Comparison of ENCODE assay signal across 1 cellular context in the genomic region with DNA sequence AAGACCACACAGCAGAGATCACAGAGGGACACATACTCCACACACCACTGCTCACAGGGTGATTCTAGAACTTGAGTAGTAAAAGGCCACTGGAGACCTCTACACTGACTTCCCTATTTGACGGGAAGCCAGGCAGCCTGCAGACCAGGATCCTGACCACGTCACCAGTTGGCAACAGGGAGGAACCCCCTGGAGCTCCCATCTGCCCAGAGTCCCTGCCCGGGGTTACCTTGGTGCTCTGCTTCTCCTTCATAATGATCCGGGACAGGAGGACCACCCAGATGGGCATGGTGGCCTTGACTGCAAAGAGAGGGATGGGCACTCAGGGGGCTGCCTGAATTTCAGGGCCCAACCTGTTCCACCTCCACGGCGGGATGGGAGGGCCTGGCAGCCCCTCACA.
TF ChIP-seq lines count a peak whose summit lies in the region.

No MANE protein-coding gene starts in this region.

TF ChIP-seq in neural cell, 6 proteins besides CTCF, POLR2A, EP300 and RAD21 (continued from another document):
- TF ChIP-seq, protein P1, sequence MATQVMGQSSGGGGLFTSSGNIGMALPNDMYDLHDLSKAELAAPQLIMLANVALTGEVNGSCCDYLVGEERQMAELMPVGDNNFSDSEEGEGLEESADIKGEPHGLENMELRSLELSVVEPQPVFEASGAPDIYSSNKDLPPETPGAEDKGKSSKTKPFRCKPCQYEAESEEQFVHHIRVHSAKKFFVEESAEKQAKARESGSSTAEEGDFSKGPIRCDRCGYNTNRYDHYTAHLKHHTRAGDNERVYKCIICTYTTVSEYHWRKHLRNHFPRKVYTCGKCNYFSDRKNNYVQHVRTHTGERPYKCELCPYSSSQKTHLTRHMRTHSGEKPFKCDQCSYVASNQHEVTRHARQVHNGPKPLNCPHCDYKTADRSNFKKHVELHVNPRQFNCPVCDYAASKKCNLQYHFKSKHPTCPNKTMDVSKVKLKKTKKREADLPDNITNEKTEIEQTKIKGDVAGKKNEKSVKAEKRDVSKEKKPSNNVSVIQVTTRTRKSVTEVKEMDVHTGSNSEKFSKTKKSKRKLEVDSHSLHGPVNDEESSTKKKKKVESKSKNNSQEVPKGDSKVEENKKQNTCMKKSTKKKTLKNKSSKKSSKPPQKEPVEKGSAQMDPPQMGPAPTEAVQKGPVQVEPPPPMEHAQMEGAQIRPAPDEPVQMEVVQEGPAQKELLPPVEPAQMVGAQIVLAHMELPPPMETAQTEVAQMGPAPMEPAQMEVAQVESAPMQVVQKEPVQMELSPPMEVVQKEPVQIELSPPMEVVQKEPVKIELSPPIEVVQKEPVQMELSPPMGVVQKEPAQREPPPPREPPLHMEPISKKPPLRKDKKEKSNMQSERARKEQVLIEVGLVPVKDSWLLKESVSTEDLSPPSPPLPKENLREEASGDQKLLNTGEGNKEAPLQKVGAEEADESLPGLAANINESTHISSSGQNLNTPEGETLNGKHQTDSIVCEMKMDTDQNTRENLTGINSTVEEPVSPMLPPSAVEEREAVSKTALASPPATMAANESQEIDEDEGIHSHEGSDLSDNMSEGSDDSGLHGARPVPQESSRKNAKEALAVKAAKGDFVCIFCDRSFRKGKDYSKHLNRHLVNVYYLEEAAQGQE (IDR thresholded peaks at IDR 0.05; ENCODE audit: borderline replicate concordance): no peak
